Comparison of ENCODE assay signal across 24 cellular contexts in the genomic region with DNA sequence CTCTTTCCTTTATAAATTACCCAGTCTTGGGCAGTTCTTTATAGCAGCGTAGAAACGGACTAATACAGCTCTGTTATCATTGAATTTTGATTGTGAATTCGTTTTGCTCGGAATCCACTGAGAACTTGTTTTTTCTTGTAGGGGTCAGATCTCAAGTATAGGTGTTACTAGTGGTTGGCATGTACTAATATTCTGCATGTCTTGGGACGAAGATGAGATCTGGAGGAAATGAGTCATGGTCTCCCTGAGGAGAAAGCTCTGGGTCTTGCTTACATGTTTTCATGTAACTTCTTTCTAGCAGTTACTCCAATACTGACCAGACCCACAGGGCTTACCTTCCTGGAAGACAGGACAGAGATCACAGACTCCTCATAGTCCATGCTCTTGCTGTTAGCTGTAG. TPM values are rescaled to one million over a fixed set of nuclear protein-coding genes. Genes with fewer than 3 reads are reported as not detected.
A peak's percentile ranks its signal among the peaks of the same experiment; 100 is the strongest.
DNase-seq lines count a peak whose midpoint lies in the region; ATAC-seq, FAIRE-seq and TF ChIP-seq lines count a peak whose summit lies in the region.
"Had no signal": no experiment of that assay in that cellular context is flagged by ENCODE, and none has a peak within 500 bp of the region (broad histone marks: within the 10 kb centered on the region; RNA-seq: fewer than 3 reads in every experiment).

No MANE protein-coding gene starts in this region.

- DNase-seq in AG10803 (ENCODE audit: low read depth) (peak; percentile 30), NCI-H226 (peak; percentile 13), cardiac fibroblast (ENCODE audit: low read depth in 2 of 2) (peak; percentile 7 to 60), keratinocyte (ENCODE audit: low read depth, low spot score) (no peak), NCI-H146 (lab: John Stamatoyannopoulos, UW) (no peak), esophagus squamous epithelium (lab: John Stamatoyannopoulos, UW) (no peak), urothelium cell line (ENCODE audit: low spot score) (no peak)
- DNase-seq: activated CD4-positive, alpha-beta T cell treated with anti-CD3 and anti-CD28 coated beads for 48 hours; activated CD8-positive, alpha-beta memory T cell treated with anti-CD3 and anti-CD28 coated beads, Interleukin-2, amount 10 ng/mL, durations not matched to agents 7 days and 5 days; CD8-positive, alpha-beta memory T cell; effector memory CD4-positive, alpha-beta T cell; immature natural killer cell; NCI-H1417; NCI-H2171; NCI-H748 treated with DMSO at 0.1 percent for 48 hours; psoas muscle; stimulated activated CD4-positive, alpha-beta T cell treated with anti-CD3 and anti-CD28 coated beads, Interleukin-2, amount 100 ng/mL, for 48 hours; stimulated activated naive CD4-positive, alpha-beta T cell treated with Interleukin-2 at 50 U/mL for 16 hours; T-helper 1 cell; tibial artery had no signal

- H3K27ac ChIP-seq in keratinocyte (ENCODE audit: control insufficient read depth, insufficient read depth, low read length) = no peak overlapping the region
- no peak overlapping the region for H3K27ac ChIP-seq in esophagus squamous epithelium
- H3K27ac ChIP-seq: psoas muscle, skin epidermis, tibial artery had no signal

- peak overlapping the region; percentile 3 for H2AFZ ChIP-seq in keratinocyte (ENCODE audit: control insufficient read depth, low read length)

- no peak for TF ChIP-seq CTCF in AG10803 (conservative IDR thresholded peaks at IDR 0.05; ENCODE audit: low read length)
- no peak for TF ChIP-seq CTCF in cardiac fibroblast (IDR thresholded peaks at IDR 0.05; ENCODE audit: low read depth, low read length)
- TF ChIP-seq CTCF in keratinocyte (optimal IDR thresholded peaks at IDR 0.05 in 1 of 3, IDR thresholded peaks at IDR 0.05 in 1 of 3, conservative IDR thresholded peaks at IDR 0.05 in 1 of 3; ENCODE audit: extremely low read depth in 1 of 3, insufficient read depth in 2 of 3, low read length in 3 of 3) = no peak
- TF ChIP-seq CTCF in esophagus squamous epithelium (IDR thresholded peaks at IDR 0.05) = no peak

- H3K9ac ChIP-seq in keratinocyte (ENCODE audit: control insufficient read depth, extremely low read depth, insufficient read depth, low read length) = no peak overlapping the region

- H3K79me2 ChIP-seq in keratinocyte (ENCODE audit: control insufficient read depth, insufficient read depth, low read length) = no peaks in the 10 kb centered on the region

- no peak for TF ChIP-seq POLR2A in esophagus squamous epithelium (IDR thresholded peaks at IDR 0.05)

- ATAC-seq in HG03565 (IDR thresholded peaks at IDR 0.05; ENCODE audit: unreplicated experiment) = no peak
- ATAC-seq: activated CD8-positive, alpha-beta memory T cell treated with anti-CD3 and anti-CD28 coated beads, Interleukin-2, amount 10 ng/mL, durations not matched to agents 7 days and 5 days; activated T-helper 17 cell treated with anti-CD3 and anti-CD28 coated beads, Interleukin-2, amount 50 U/mL, for 72 hours; psoas muscle had no signal

- intact Hi-C loops in esophagus squamous epithelium (cut with DNase I) = no loop called here

- H3K27me3 ChIP-seq in keratinocyte (ENCODE audit: control insufficient read depth, extremely low read depth, insufficient read depth, low read length) (no peaks in the 10 kb centered on the region), esophagus squamous epithelium (no peaks in the 10 kb centered on the region)
- H3K27me3 ChIP-seq: tibial artery had no signal

- H3K9me1 ChIP-seq in keratinocyte (ENCODE audit: control insufficient read depth, extremely low read depth, insufficient read depth, low read length) = no peaks in the 10 kb centered on the region

- no peaks in the 10 kb centered on the region for H3K9me3 ChIP-seq in keratinocyte (ENCODE audit: control insufficient read depth, low read depth, low read length)
- H3K9me3 ChIP-seq in esophagus squamous epithelium = peaks cover 0 to 8% (median 0%) of the 10 kb centered on the region in 3 donors

- 42 to 64% methylated on average over 5 of the region's 5 CpGs for WGBS in esophagus squamous epithelium, 2 donors

- dilution Hi-C loops in keratinocyte (cut with MboI; ENCODE audit: extremely low pct_ligation_motif_present, low sequenced_read_pairs) = no loop called here

- no peak overlapping the region for H3K4me3 ChIP-seq in AG10803 (ENCODE audit: low read length)
- no peak overlapping the region for H3K4me3 ChIP-seq in cardiac fibroblast (replicated peaks in 1 of 2; ENCODE audit: low read depth in 2 of 2, low read length in 2 of 2)
- H3K4me3 ChIP-seq in keratinocyte (ENCODE audit: control insufficient read depth in 2 of 3, extremely low read depth in 1 of 3, insufficient read depth in 2 of 3, low read depth in 1 of 3, low read length in 3 of 3) = no peak overlapping the region
- H3K4me3 ChIP-seq in esophagus squamous epithelium = no peak overlapping the region
- H3K4me3 ChIP-seq: psoas muscle, skin epidermis, tibial artery had no signal

- no peaks in the 10 kb centered on the region for H4K20me1 ChIP-seq in keratinocyte (ENCODE audit: control insufficient read depth, extremely low read depth, insufficient read depth, low read length)

- H3K36me3 ChIP-seq in keratinocyte (ENCODE audit: control insufficient read depth in 2 of 2, extremely low read depth in 1 of 2, insufficient read depth in 2 of 2, low read length in 2 of 2) = no peaks in the 10 kb centered on the region
- H3K36me3 ChIP-seq in esophagus squamous epithelium = peaks cover 0 to 5% (median 0%) of the 10 kb centered on the region in 3 donors

- H3K4me1 ChIP-seq in keratinocyte (ENCODE audit: control insufficient read depth, extremely low read depth, insufficient read depth, low read length) = peaks cover 14% of the 10 kb centered on the region
- no peaks in the 10 kb centered on the region for H3K4me1 ChIP-seq in esophagus squamous epithelium
- H3K4me1 ChIP-seq: psoas muscle, tibial artery had no signal

- FAIRE-seq in keratinocyte (lab: Jason Lieb, UNC) (peak; percentile 98), urothelium cell line (lab: Jason Lieb, UNC) (no peak)
- FAIRE-seq: H54 had no signal

- peak overlapping the region; percentile 51 for H3K4me2 ChIP-seq in keratinocyte (ENCODE audit: control insufficient read depth, extremely low read depth, insufficient read depth, low read depth, low read length)

RNA-seq across cellular contexts. Expression of a gene that starts 30.3 kb away (rescaled TPM):
- polyA plus RNA-seq in keratinocyte = 2.1 to 3.1 TPM (median 2.7 TPM) in 3 replicates
- polyA plus RNA-seq in keratinocyte (2011; ENCODE audit: low read depth) = 0.84 TPM
- polyA plus RNA-seq in keratinocyte (2011; cell fraction: cytosol; rRNA removed) = 1.0 and 1.7 TPM in 2 replicates
- 6.2 and 6.3 TPM in 2 replicates for polyA plus RNA-seq in keratinocyte (2011; cell fraction: nucleus; rRNA removed)
- 1.5 and 1.9 TPM in 2 replicates for polyA plus RNA-seq in keratinocyte (2012; ENCODE audit: low replicate concordance)
- polyA minus RNA-seq in keratinocyte = 3.9 to 7.6 TPM (median 6.4 TPM) in 3 replicates
- 6.1 TPM for polyA minus RNA-seq in keratinocyte (2011; cell fraction: cytosol; rRNA and poly(A)+ RNA removed)
- 8.7 and 14.6 TPM in 2 replicates for polyA minus RNA-seq in keratinocyte (2011; cell fraction: nucleus; rRNA and poly(A)+ RNA removed)
- 1 to 10 TPM; 2.1 to 6.1 (median 4.0) TPM for total RNA-seq in esophagus squamous epithelium

Comparison
In these comparisons a context has a peak if more than half of its experiments do, and no peak if none do; other contexts are left out.
1. DNase-seq: peak in AG10803 (single experiment), NCI-H226 (single experiment) and cardiac fibroblast (2 of 2); none in keratinocyte (single experiment), NCI-H146 (single experiment), esophagus squamous epithelium (single experiment) and urothelium cell line (single experiment).